In genomic region chr14:20624495-20625070, GRCh38 we compare ENCODE assay signal across 8 cellular contexts. TPM values are rescaled to one million over a fixed set of nuclear protein-coding genes. Genes with fewer than 3 reads are reported as not detected.
DNase-seq lines count a peak whose midpoint lies in the region; ATAC-seq, FAIRE-seq and TF ChIP-seq lines count a peak whose summit lies in the region.

No MANE protein-coding gene starts in this region.

- FAIRE-seq in RCC 7860 (lab: Jason Lieb, UNC) = no peak

- peak overlapping the region; percentile 31 to 60 (median 57) for H3K4me3 ChIP-seq in mammary epithelial cell (replicated peaks in 1 of 3; ENCODE audit: insufficient read depth in 1 of 3, low read depth in 2 of 3, low read length in 3 of 3)

- peaks cover 21% of the 10 kb centered on the region for H3K36me3 Mint-ChIP-seq in Calu3 (ENCODE audit: insufficient read depth, unreplicated experiment)

- no peaks in the 10 kb centered on the region for H3K27me3 ChIP-seq in mammary epithelial cell (ENCODE audit: insufficient read depth, low read length)

- peaks cover 22% of the 10 kb centered on the region for H3K27me3 Mint-ChIP-seq in Calu3 (ENCODE audit: unreplicated experiment)

- peak overlapping the region; percentile 99 for H3K27ac Mint-ChIP-seq in Calu3 (ENCODE audit: unreplicated experiment)

- H4K20me1 ChIP-seq in mammary epithelial cell (ENCODE audit: insufficient read depth, low read length) = no peaks in the 10 kb centered on the region

- H3K36me3 ChIP-seq in mammary epithelial cell (ENCODE audit: insufficient read depth, low read length) = no peaks in the 10 kb centered on the region

- TF ChIP-seq CTCF in Calu3 (IDR thresholded peaks at IDR 0.05; ENCODE audit: unreplicated experiment) (no peak), mammary epithelial cell (conservative IDR thresholded peaks at IDR 0.05 in 1 of 2, IDR thresholded peaks at IDR 0.05 in 1 of 2; ENCODE audit: extremely low read depth in 1 of 2, insufficient read depth in 1 of 2, low read depth in 1 of 2, low read length in 2 of 2) (no peak)

- dilution Hi-C loops in mammary epithelial cell (cut with HindIII; ENCODE audit: low sequenced_read_pairs) = no loop called here

- peak overlapping the region; percentile 84 for H3K4me2 ChIP-seq in mammary epithelial cell (ENCODE audit: insufficient read depth, low read depth, low read length)

- peaks cover 38% of the 10 kb centered on the region for H3K4me1 Mint-ChIP-seq in Calu3 (ENCODE audit: low read depth, unreplicated experiment)

- H2AFZ ChIP-seq in mammary epithelial cell (ENCODE audit: low read depth, low read length) = peak overlapping the region; percentile 87

- in situ Hi-C loops in mammary epithelial cell (cut with MboI; ENCODE audit: low sequenced_read_pairs in 2 of 2) = loop anchor here in 1 of 2 donors (25.0 kb wide), 1 partner anchor 162 kb away; the partner anchor contains the start of genes APEX1, OSGEP, PIP4P1 and PNP

- DNase-seq in Calu3 (peak; percentile 69), mammary epithelial cell (peak; percentile 60), iris pigment epithelial cell (ENCODE audit: low read depth) (peak; percentile 88), H4 (ENCODE audit: low spot score) (no peak), RCC 7860 (ENCODE audit: low spot score) (no peak)
- DNase-seq in stimulated activated CD4-positive, alpha-beta T cell treated with anti-CD3 and anti-CD28 coated beads, Interleukin-2, amount 100 ng/mL, for 24 hours = peak; percentile 42 to 49

- peaks cover 11% of the 10 kb centered on the region for H3K4me1 ChIP-seq in mammary epithelial cell (ENCODE audit: insufficient read depth, low read length)

- BruUV-seq in Calu3 (replicated peaks; lab: Mats Ljungman, UMichigan) (no TSS peak), mammary epithelial cell (replicated peaks; lab: Mats Ljungman, UMichigan) (no TSS peak)

- H3K9ac ChIP-seq in mammary epithelial cell (ENCODE audit: insufficient read depth, low read length) = peak overlapping the region; percentile 48

- CTCF ChIA-PET in Calu3 (lab: Charles Lee) (no interaction called here), mammary epithelial cell (lab: Charles Lee; ENCODE audit: low non-redundant PET) (no interaction called here)

- ATAC-seq in HG02759 (IDR thresholded peaks at IDR 0.05; ENCODE audit: unreplicated experiment) (peak; percentile 52), SK-N-SH treated with all-trans-retinoic acid at 6 μM for 48 hours (peak; percentile 46)

- WGBS in mammary epithelial cell (ENCODE audit: low coverage, missing lambda C conversion rate) = 6% methylated on average over 20 of the region's 22 CpGs

- intact Hi-C loops in Calu3 (cut with micrococcal nuclease; ENCODE audit: unreplicated experiment) = loop anchor here (2.0 kb wide), 1 partner anchor 58 kb away; no protein-coding TSS in a partner anchor
- intact Hi-C loops in mammary epithelial cell (cut with micrococcal nuclease) = loop anchor here (1.0 to 2.0 kb wide), 3 partner anchors 11 to 60 kb away; partner anchors contain the start of gene RNASE4

- H3K4me3 Mint-ChIP-seq in Calu3 (ENCODE audit: low read depth, unreplicated experiment) = peak overlapping the region; percentile 67

- H3K9me3 ChIP-seq in mammary epithelial cell (replicated peaks; ENCODE audit: insufficient read depth, low read length) = no peaks in the 10 kb centered on the region

- H3K27ac ChIP-seq in mammary epithelial cell (ENCODE audit: insufficient read depth, low read depth, low read length) = peak overlapping the region; percentile 35

- H3K79me2 ChIP-seq in mammary epithelial cell (ENCODE audit: insufficient read depth, low read length) = no peaks in the 10 kb centered on the region

- H3K9me3 Mint-ChIP-seq in Calu3 (ENCODE audit: low read depth, unreplicated experiment) = no peaks in the 10 kb centered on the region

TF ChIP-seq in SK-N-SH treated with all-trans-retinoic acid at 6 μM for 48 hours, 23 proteins besides CTCF, POLR2A, EP300 and RAD21 (continues in another document):
- TF ChIP-seq CREB5 (CRISPR knock-in tag; IDR thresholded peaks at IDR 0.05; ENCODE audit: low read depth) = no peak
- TF ChIP-seq BACH2 (CRISPR knock-in tag; IDR thresholded peaks at IDR 0.05; ENCODE audit: borderline replicate concordance) = no peak
- TF ChIP-seq ARNTL (CRISPR knock-in tag; IDR thresholded peaks at IDR 0.05; ENCODE audit: borderline replicate concordance, low read depth) = no peak
- TF ChIP-seq ESRRG (CRISPR knock-in tag; IDR thresholded peaks at IDR 0.05) = no peak
- no peak for TF ChIP-seq OSR1 (CRISPR knock-in tag; IDR thresholded peaks at IDR 0.05)
- no peak for TF ChIP-seq ZNF8 (CRISPR knock-in tag; IDR thresholded peaks at IDR 0.05)
- TF ChIP-seq ZFP3 (CRISPR knock-in tag; IDR thresholded peaks at IDR 0.05) = no peak
- TF ChIP-seq ZNF565 (CRISPR knock-in tag; conservative IDR thresholded peaks at IDR 0.05; ENCODE audit: low read depth) = no peak
- TF ChIP-seq, protein P1, sequence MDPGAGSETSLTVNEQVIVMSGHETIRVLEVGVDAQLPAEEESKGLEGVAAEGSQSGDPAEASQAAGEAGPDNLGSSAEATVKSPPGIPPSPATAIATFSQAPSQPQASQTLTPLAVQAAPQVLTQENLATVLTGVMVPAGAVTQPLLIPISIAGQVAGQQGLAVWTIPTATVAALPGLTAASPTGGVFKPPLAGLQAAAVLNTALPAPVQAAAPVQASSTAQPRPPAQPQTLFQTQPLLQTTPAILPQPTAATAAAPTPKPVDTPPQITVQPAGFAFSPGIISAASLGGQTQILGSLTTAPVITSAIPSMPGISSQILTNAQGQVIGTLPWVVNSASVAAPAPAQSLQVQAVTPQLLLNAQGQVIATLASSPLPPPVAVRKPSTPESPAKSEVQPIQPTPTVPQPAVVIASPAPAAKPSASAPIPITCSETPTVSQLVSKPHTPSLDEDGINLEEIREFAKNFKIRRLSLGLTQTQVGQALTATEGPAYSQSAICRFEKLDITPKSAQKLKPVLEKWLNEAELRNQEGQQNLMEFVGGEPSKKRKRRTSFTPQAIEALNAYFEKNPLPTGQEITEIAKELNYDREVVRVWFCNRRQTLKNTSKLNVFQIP (CRISPR knock-in tag; IDR thresholded peaks at IDR 0.05; ENCODE audit: borderline replicate concordance, low read depth) = no peak
- TF ChIP-seq PPARA (CRISPR knock-in tag; IDR thresholded peaks at IDR 0.05; ENCODE audit: borderline replicate concordance) = no peak
- TF ChIP-seq ZNF70 (CRISPR knock-in tag; IDR thresholded peaks at IDR 0.05) = no peak
- no peak for TF ChIP-seq SNAI2 (CRISPR knock-in tag; IDR thresholded peaks at IDR 0.05)
- TF ChIP-seq ISL1 (CRISPR knock-in tag; IDR thresholded peaks at IDR 0.05) = no peak
- no peak for TF ChIP-seq CSDC2 (CRISPR knock-in tag; IDR thresholded peaks at IDR 0.05)
- TF ChIP-seq, protein P2, sequence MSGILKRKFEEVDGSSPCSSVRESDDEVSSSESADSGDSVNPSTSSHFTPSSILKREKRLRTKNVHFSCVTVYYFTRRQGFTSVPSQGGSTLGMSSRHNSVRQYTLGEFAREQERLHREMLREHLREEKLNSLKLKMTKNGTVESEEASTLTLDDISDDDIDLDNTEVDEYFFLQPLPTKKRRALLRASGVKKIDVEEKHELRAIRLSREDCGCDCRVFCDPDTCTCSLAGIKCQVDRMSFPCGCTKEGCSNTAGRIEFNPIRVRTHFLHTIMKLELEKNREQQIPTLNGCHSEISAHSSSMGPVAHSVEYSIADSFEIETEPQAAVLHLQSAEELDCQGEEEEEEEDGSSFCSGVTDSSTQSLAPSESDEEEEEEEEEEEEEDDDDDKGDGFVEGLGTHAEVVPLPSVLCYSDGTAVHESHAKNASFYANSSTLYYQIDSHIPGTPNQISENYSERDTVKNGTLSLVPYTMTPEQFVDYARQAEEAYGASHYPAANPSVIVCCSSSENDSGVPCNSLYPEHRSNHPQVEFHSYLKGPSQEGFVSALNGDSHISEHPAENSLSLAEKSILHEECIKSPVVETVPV (CRISPR knock-in tag; IDR thresholded peaks at IDR 0.05) = no peak
- no peak for TF ChIP-seq TCF4 (CRISPR knock-in tag; IDR thresholded peaks at IDR 0.05; ENCODE audit: borderline replicate concordance)

RNA-seq across cellular contexts. Expression of gene OR6S1, which starts 16.9 kb away (rescaled TPM):
- total RNA-seq in Calu3 (2022) = not detected in 2 replicates
- not detected for total RNA-seq in mammary epithelial cell
- not detected for polyA plus RNA-seq in mammary epithelial cell
- not detected for polyA minus RNA-seq in mammary epithelial cell
- total RNA-seq in H4 (2014; rRNA removed; shearing (Covaris generic)) = not detected in 2 replicates

RNA-seq across cellular contexts. Expression of gene RNASE12, which starts 33.4 kb away (rescaled TPM):
- total RNA-seq in Calu3 (2022) (not detected in 2 replicates), mammary epithelial cell (not detected)
- not detected for polyA plus RNA-seq in mammary epithelial cell
- polyA minus RNA-seq in mammary epithelial cell = not detected
- not detected in 2 replicates for total RNA-seq in H4 (2014; rRNA removed; shearing (Covaris generic))

RNA-seq across cellular contexts. Expression of gene RNASE11, which starts 36.8 kb away (rescaled TPM):
- total RNA-seq in Calu3 (2022) (not detected in 2 replicates), mammary epithelial cell (not detected)
- not detected for polyA plus RNA-seq in mammary epithelial cell
- polyA minus RNA-seq in mammary epithelial cell = not detected
- total RNA-seq in H4 (2014; rRNA removed; shearing (Covaris generic)) = not detected in 2 replicates

RNA-seq across cellular contexts. Expression of gene RNASE4, which starts 59.8 kb away (rescaled TPM):
- total RNA-seq in Calu3 (2022) = 5.3 and 7.3 TPM in 2 replicates
- 10 to 100 TPM in 1 of 2 donors, 1 to 10 TPM in 1; 2.7 to 10.3 TPM for total RNA-seq in mammary epithelial cell
- polyA plus RNA-seq in mammary epithelial cell = 8.5 TPM
- not detected for polyA minus RNA-seq in mammary epithelial cell
- total RNA-seq in H4 (2014; rRNA removed; shearing (Covaris generic)) = 14.7 and 22.2 TPM in 2 replicates

Comparison
In these comparisons a context has a peak if more than half of its experiments do, and no peak if none do; other contexts are left out.
1. DNase-seq: peak in Calu3 (single experiment), mammary epithelial cell (single experiment), iris pigment epithelial cell (single experiment) and stimulated activated CD4-positive, alpha-beta T cell treated with anti-CD3 and anti-CD28 coated beads, Interleukin-2, amount 100 ng/mL, for 24 hours (2 of 2); none in H4 (single experiment) and RCC 7860 (single experiment).